Comparison of ENCODE assay signal across 7 cellular contexts in the genomic region with DNA sequence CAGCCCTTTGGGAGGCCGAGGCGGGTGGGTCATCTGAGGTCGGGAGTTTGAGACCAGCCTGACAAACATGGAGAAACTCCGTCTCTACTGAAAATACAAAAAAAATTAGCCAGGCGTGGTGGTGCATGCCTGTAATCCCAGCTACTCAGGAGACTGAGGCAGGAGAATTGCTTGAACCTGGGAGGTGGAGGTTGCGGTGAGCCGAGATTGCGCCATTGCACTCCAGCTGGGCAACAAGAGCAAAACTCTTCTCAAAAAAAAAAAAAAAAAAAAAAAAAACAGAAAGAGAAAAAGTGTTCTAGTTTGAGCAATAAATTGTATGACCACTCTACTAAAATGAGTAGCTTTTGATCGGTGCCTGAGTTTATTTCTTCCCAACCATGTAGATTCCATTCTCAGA. TPM values are rescaled to one million over a fixed set of nuclear protein-coding genes. Genes with fewer than 3 reads are reported as not detected.
DNase-seq lines count a peak whose midpoint lies in the region; ATAC-seq, FAIRE-seq and TF ChIP-seq lines count a peak whose summit lies in the region.
"Not testable (repeated sequence)": the region's sequence is repeated elsewhere in the genome, so short reads cannot be mapped to it uniquely, and the experiment has no call there.
"Had no signal": no experiment of that assay in that cellular context is flagged by ENCODE, and none has a peak within 500 bp of the region (broad histone marks: within the 10 kb centered on the region; RNA-seq: fewer than 3 reads in every experiment).

No MANE protein-coding gene starts in this region.

- H3K79me2 ChIP-seq in K562 (ENCODE audit: control insufficient read depth, insufficient read depth, low read length); osteoblast (ENCODE audit: insufficient read depth, low read length): not testable (repeated sequence)

- not testable (repeated sequence) for H3K4me2 ChIP-seq in K562 (ENCODE audit: insufficient read depth, low read length); osteoblast (ENCODE audit: insufficient read depth, low read length)

- intact Hi-C loops in K562 (cut with micrococcal nuclease) = not testable (repeated sequence)

- H3K36me3 ChIP-seq in K562 (ENCODE audit: control insufficient read depth, insufficient read depth, low read length); osteoblast (ENCODE audit: insufficient read depth, low read length): not testable (repeated sequence)

- FAIRE-seq in K562 (lab: Jason Lieb, UNC) = not testable (repeated sequence)

- H2AFZ ChIP-seq in K562 (ENCODE audit: low read depth, low read length); osteoblast (ENCODE audit: low read length): not testable (repeated sequence)

- 38% methylated on average over 7 of the region's 9 CpGs for WGBS in K562 (ENCODE audit: insufficient coverage, low coverage, missing lambda C conversion rate)

- H3K4me1 ChIP-seq in K562 (replicated peaks in 1 of 2; ENCODE audit: control insufficient read depth in 2 of 2, insufficient read depth in 2 of 2, low read length in 2 of 2) = peaks cover 5 to 13% of the 10 kb centered on the region in 2 experiments; a peak in 3 of 5 replicates
- not testable (repeated sequence) for H3K4me1 ChIP-seq in osteoblast (ENCODE audit: insufficient read depth, low read length)

- not testable (repeated sequence) for H3K27me3 ChIP-seq in K562 (ENCODE audit: control insufficient read depth in 2 of 2, insufficient read depth in 2 of 2, low read length in 2 of 2)
- H3K27me3 ChIP-seq in osteoblast (ENCODE audit: insufficient read depth, low read length) = peaks cover 35% of the 10 kb centered on the region

- POLR2A ChIA-PET in K562 (lab: Yijun Ruan, JAX) = interaction anchor here (0.7 to 1.0 kb wide), 2 partner anchors 14 to 1159 kb away, joined by 3 read pairs; no protein-coding TSS in a partner anchor

- not testable (repeated sequence) for BruUV-seq in K562 (replicated peaks; lab: Mats Ljungman, UMichigan)

- not testable (repeated sequence) for H4K20me1 ChIP-seq in K562 (replicated peaks; ENCODE audit: control insufficient read depth, insufficient read depth, low read length); osteoblast (ENCODE audit: insufficient read depth, low read length)

- not testable (repeated sequence) for H3K9ac ChIP-seq in K562 (ENCODE audit: insufficient read depth in 1 of 2, low read depth in 2 of 2, low read length in 2 of 2)

- H3K9me3 ChIP-seq in K562 (replicated peaks; ENCODE audit: control insufficient read depth, insufficient read depth, low read depth, low read length); osteoblast (ENCODE audit: low read depth, low read length): not testable (repeated sequence)

- TF ChIP-seq CTCF in K562 (IDR thresholded peaks at IDR 0.05 in 2 of 3, conservative IDR thresholded peaks at IDR 0.05 in 1 of 3; ENCODE audit: insufficient read depth in 2 of 3, low read depth in 1 of 3, low read length in 3 of 3); osteoblast (IDR thresholded peaks at IDR 0.05; ENCODE audit: extremely low read depth, low read depth, low read length): not testable (repeated sequence)

- not testable (repeated sequence) for TF ChIP-seq POLR2A in K562 (conservative IDR thresholded peaks at IDR 0.05)

- not testable (repeated sequence) for H3K4me3 ChIP-seq in K562; osteoblast (ENCODE audit: insufficient read depth, low read length)

- in situ Hi-C loops in K562 (cut with MboI) = not testable (repeated sequence)

- ATAC-seq in K562 = not testable (repeated sequence)

- not testable (repeated sequence) for H3K9me1 ChIP-seq in K562 (ENCODE audit: control insufficient read depth, insufficient read depth, low read length)

- TF ChIP-seq RAD21 in K562 (CRISPR knock-in tag; conservative IDR thresholded peaks at IDR 0.05 in 1 of 2, IDR thresholded peaks at IDR 0.05 in 1 of 2) = not testable (repeated sequence)

- CTCF ChIA-PET in K562 (lab: Yijun Ruan, JAX; ENCODE audit: low intra/inter-chr PET ratio) = not testable (repeated sequence)

- DNase-seq in NOMO-1 treated with DMSO at 0.1 percent for 48 hours (lab: John Stamatoyannopoulos, UW; ENCODE audit: unreplicated experiment) (peak; percentile 5), NOMO-1 treated with dmso at 0.1 percent for 144 hours (lab: John Stamatoyannopoulos, UW; ENCODE audit: unreplicated experiment) (peak; percentile 7), osteoblast (ENCODE audit: insufficient read length, low spot score, missing footprints) (peak; percentile 10)
- DNase-seq in K562 (ENCODE audit: extremely low read depth in 1 of 4, low spot score in 3 of 4) = not testable (repeated sequence)

- not testable (repeated sequence) for H3K27ac ChIP-seq in K562 (ENCODE audit: extremely low read depth, low read depth, low read length); osteoblast (ENCODE audit: low read depth, low read length)

- not testable (repeated sequence) for TF ChIP-seq EP300 in K562 (IDR thresholded peaks at IDR 0.05; ENCODE audit: low read length)

RNA-seq across cellular contexts. Expression of a gene that starts 19.1 kb away (rescaled TPM):
- 95.0 and 159 TPM in 2 replicates for total RNA-seq in K562 (2011; cell fraction: chromatin; rRNA removed; ENCODE audit: low replicate concordance)
- total RNA-seq in K562 (2011; cell fraction: nucleolus; rRNA removed) = 139 and 149 TPM in 2 replicates
- total RNA-seq in K562 (2011; cell fraction: nucleoplasm; rRNA removed) = 123 and 126 TPM in 2 replicates
- 42.8 and 48.3 TPM in 2 replicates for total RNA-seq in K562 (2014; rRNA removed)
- total RNA-seq in K562 (2014; rRNA removed; fragmentation: Illumina TruSeq; extraction: Trizol) = 34.4 and 34.6 TPM in 2 replicates
- total RNA-seq in K562 (2015; rRNA removed; fragmentation: Illumina TruSeq; extraction: Trizol) = 32.2 and 32.3 TPM in 2 replicates
- total RNA-seq in K562 (2021) = 38.8 and 41.1 TPM in 2 replicates
- 29.0 and 35.8 TPM in 2 replicates for polyA plus RNA-seq in K562 (2011; rRNA removed)
- polyA plus RNA-seq in K562 (2011; cell fraction: cytosol; rRNA removed) = 22.3 and 33.8 TPM in 2 replicates
- polyA plus RNA-seq in K562 (2011; cell fraction: nucleus; rRNA removed) = 90.4 and 107 TPM in 2 replicates
- polyA plus RNA-seq in K562 (2012) = 41.2 and 48.6 TPM in 2 replicates
- polyA plus RNA-seq in K562 (2014; fragmentation: Illumina TruSeq; extraction: Trizol) = 46.6 and 48.6 TPM in 2 replicates
- polyA plus RNA-seq in K562 (2014; fragmentation: Nextera tagmentation; extraction: Ambion mirVana) = 10 to 100 TPM; 10.6 to 14.3 TPM
- 30.6 and 47.9 TPM in 2 replicates for polyA plus RNA-seq in K562 (2014; rRNA removed)
- polyA minus RNA-seq in K562 (2011; rRNA and poly(A)+ RNA removed) = 24.2 and 35.7 TPM in 2 replicates
- polyA minus RNA-seq in K562 (2011; cell fraction: cytosol; rRNA and poly(A)+ RNA removed) = 9.0 and 16.4 TPM in 2 replicates
- 38.1 and 46.9 TPM in 2 replicates for polyA minus RNA-seq in K562 (2011; cell fraction: nucleus; rRNA and poly(A)+ RNA removed)
- total RNA-seq in osteoblast = 49.2 and 60.8 TPM in 2 replicates

RNA-seq across cellular contexts. Expression of a gene that starts 21.1 kb away (rescaled TPM):
- total RNA-seq in K562 (2011; cell fraction: chromatin; rRNA removed; ENCODE audit: low replicate concordance) = 131 and 149 TPM in 2 replicates
- total RNA-seq in K562 (2011; cell fraction: nucleolus; rRNA removed) = 80.0 and 91.2 TPM in 2 replicates
- 117 and 162 TPM in 2 replicates for total RNA-seq in K562 (2011; cell fraction: nucleoplasm; rRNA removed)
- total RNA-seq in K562 (2014; rRNA removed) = 119 and 136 TPM in 2 replicates
- 127 and 136 TPM in 2 replicates for total RNA-seq in K562 (2014; rRNA removed; fragmentation: Illumina TruSeq; extraction: Trizol)
- 114 TPM in 2 replicates for total RNA-seq in K562 (2015; rRNA removed; fragmentation: Illumina TruSeq; extraction: Trizol)
- 124 and 143 TPM in 2 replicates for total RNA-seq in K562 (2021)
- 166 and 180 TPM in 2 replicates for polyA plus RNA-seq in K562 (2011; rRNA removed)
- polyA plus RNA-seq in K562 (2011; cell fraction: cytosol; rRNA removed) = 195 and 277 TPM in 2 replicates
- polyA plus RNA-seq in K562 (2011; cell fraction: nucleus; rRNA removed) = 226 and 265 TPM in 2 replicates
- polyA plus RNA-seq in K562 (2012) = 81.2 and 82.1 TPM in 2 replicates
- polyA plus RNA-seq in K562 (2014; fragmentation: Illumina TruSeq; extraction: Trizol) = 144 and 190 TPM in 2 replicates
- polyA plus RNA-seq in K562 (2014; fragmentation: Nextera tagmentation; extraction: Ambion mirVana) = 10 to 100 TPM; 23.4 to 31.8 TPM
- polyA plus RNA-seq in K562 (2014; rRNA removed) = 124 and 139 TPM in 2 replicates
- 195 and 208 TPM in 2 replicates for polyA minus RNA-seq in K562 (2011; rRNA and poly(A)+ RNA removed)
- polyA minus RNA-seq in K562 (2011; cell fraction: cytosol; rRNA and poly(A)+ RNA removed) = 63.5 and 86.2 TPM in 2 replicates
- polyA minus RNA-seq in K562 (2011; cell fraction: nucleus; rRNA and poly(A)+ RNA removed) = 54.9 and 85.7 TPM in 2 replicates
- total RNA-seq in osteoblast = 116 and 118 TPM in 2 replicates

RNA-seq across cellular contexts. Expression of a gene that starts 28.0 kb away (rescaled TPM):
- 104 TPM in 2 replicates for total RNA-seq in K562 (2011; cell fraction: chromatin; rRNA removed; ENCODE audit: low replicate concordance)
- 116 and 121 TPM in 2 replicates for total RNA-seq in K562 (2011; cell fraction: nucleolus; rRNA removed)
- total RNA-seq in K562 (2011; cell fraction: nucleoplasm; rRNA removed) = 166 and 246 TPM in 2 replicates
- total RNA-seq in K562 (2014; rRNA removed) (100 and 120 TPM in 2 replicates), K562 (2014; rRNA removed; fragmentation: Illumina TruSeq; extraction: Trizol) (110 and 117 TPM in 2 replicates), K562 (2015; rRNA removed; fragmentation: Illumina TruSeq; extraction: Trizol) (93.3 and 101 TPM in 2 replicates), K562 (2021) (95.2 and 96.1 TPM in 2 replicates), osteoblast (91.9 and 104 TPM in 2 replicates)
- polyA plus RNA-seq in K562 (2011; rRNA removed) (217 and 228 TPM in 2 replicates), K562 (2014; fragmentation: Illumina TruSeq; extraction: Trizol) (137 and 172 TPM in 2 replicates), K562 (2014; fragmentation: Nextera tagmentation; extraction: Ambion mirVana) (10 to 100 TPM; 29.0 to 33.4 TPM), K562 (2014; rRNA removed) (92.6 and 126 TPM in 2 replicates)
- 160 and 243 TPM in 2 replicates for polyA plus RNA-seq in K562 (2011; cell fraction: cytosol; rRNA removed)
- polyA plus RNA-seq in K562 (2011; cell fraction: nucleus; rRNA removed) = 97.3 and 132 TPM in 2 replicates
- 71.4 and 117 TPM in 2 replicates for polyA plus RNA-seq in K562 (2012)
- 245 and 292 TPM in 2 replicates for polyA minus RNA-seq in K562 (2011; rRNA and poly(A)+ RNA removed)
- 94.3 and 109 TPM in 2 replicates for polyA minus RNA-seq in K562 (2011; cell fraction: cytosol; rRNA and poly(A)+ RNA removed)
- polyA minus RNA-seq in K562 (2011; cell fraction: nucleus; rRNA and poly(A)+ RNA removed) = 22.8 and 40.0 TPM in 2 replicates

RNA-seq across cellular contexts. Expression of a gene that starts 40.2 kb away (rescaled TPM):
- 88.7 and 176 TPM in 2 replicates for total RNA-seq in K562 (2011; cell fraction: chromatin; rRNA removed; ENCODE audit: low replicate concordance)
- 60.7 and 63.9 TPM in 2 replicates for total RNA-seq in K562 (2011; cell fraction: nucleolus; rRNA removed)
- total RNA-seq in K562 (2011; cell fraction: nucleoplasm; rRNA removed) = 62.3 and 64.9 TPM in 2 replicates
- total RNA-seq in K562 (2014; rRNA removed) = 0.94 and 1.00 TPM in 2 replicates
- 0.22 and 0.36 TPM in 2 replicates for total RNA-seq in K562 (2014; rRNA removed; fragmentation: Illumina TruSeq; extraction: Trizol)
- total RNA-seq in K562 (2015; rRNA removed; fragmentation: Illumina TruSeq; extraction: Trizol) = 0.43 and 0.60 TPM in 2 replicates
- total RNA-seq in K562 (2021) = 1.9 and 2.0 TPM in 2 replicates
- polyA plus RNA-seq in K562 (2011; rRNA removed) = 12.0 and 15.5 TPM in 2 replicates
- polyA plus RNA-seq in K562 (2011; cell fraction: cytosol; rRNA removed) = 4.9 and 6.3 TPM in 2 replicates
- polyA plus RNA-seq in K562 (2011; cell fraction: nucleus; rRNA removed) = 133 and 139 TPM in 2 replicates
- polyA plus RNA-seq in K562 (2012) = 3.8 and 4.7 TPM in 2 replicates
- 0.69 and 0.70 TPM in 2 replicates for polyA plus RNA-seq in K562 (2014; fragmentation: Illumina TruSeq; extraction: Trizol)
- polyA plus RNA-seq in K562 (2014; fragmentation: Nextera tagmentation; extraction: Ambion mirVana) = under 1 TPM; 0.07 to 0.08 TPM
- polyA plus RNA-seq in K562 (2014; rRNA removed) = 1.2 and 5.3 TPM in 2 replicates
- polyA minus RNA-seq in K562 (2011; rRNA and poly(A)+ RNA removed) = 5.5 and 9.7 TPM in 2 replicates
- 5.2 and 6.8 TPM in 2 replicates for polyA minus RNA-seq in K562 (2011; cell fraction: cytosol; rRNA and poly(A)+ RNA removed)
- 32.0 and 45.5 TPM in 2 replicates for polyA minus RNA-seq in K562 (2011; cell fraction: nucleus; rRNA and poly(A)+ RNA removed)
- total RNA-seq in osteoblast = 8.0 and 10.9 TPM in 2 replicates
- polyA plus RNA-seq: CD4-positive, alpha-beta memory T cell; CD4-positive, CD25-positive, alpha-beta regulatory T cell; CD8-positive, alpha-beta memory T cell had no signal

RNA-seq across cellular contexts. Expression of a gene that starts 59.1 kb away (rescaled TPM):
- 42.0 and 56.8 TPM in 2 replicates for total RNA-seq in K562 (2011; cell fraction: chromatin; rRNA removed; ENCODE audit: low replicate concordance)
- 12.5 and 16.1 TPM in 2 replicates for total RNA-seq in K562 (2011; cell fraction: nucleolus; rRNA removed)
- total RNA-seq in K562 (2011; cell fraction: nucleoplasm; rRNA removed) = 21.0 and 23.8 TPM in 2 replicates
- total RNA-seq in K562 (2014; rRNA removed) = 30.7 and 31.5 TPM in 2 replicates
- 40.6 and 43.4 TPM in 2 replicates for total RNA-seq in K562 (2014; rRNA removed; fragmentation: Illumina TruSeq; extraction: Trizol)
- 34.7 and 35.0 TPM in 2 replicates for total RNA-seq in K562 (2015; rRNA removed; fragmentation: Illumina TruSeq; extraction: Trizol)
- total RNA-seq in K562 (2021) = 32.0 and 35.2 TPM in 2 replicates
- 66.8 and 85.1 TPM in 2 replicates for polyA plus RNA-seq in K562 (2011; rRNA removed)
- polyA plus RNA-seq in K562 (2011; cell fraction: cytosol; rRNA removed) = 32.4 and 50.9 TPM in 2 replicates
- 48.0 and 65.3 TPM in 2 replicates for polyA plus RNA-seq in K562 (2011; cell fraction: nucleus; rRNA removed)
- polyA plus RNA-seq in K562 (2012) = 24.1 and 26.7 TPM in 2 replicates
- 37.4 and 40.4 TPM in 2 replicates for polyA plus RNA-seq in K562 (2014; fragmentation: Illumina TruSeq; extraction: Trizol)
- 10 to 100 TPM; 23.1 to 25.7 TPM for polyA plus RNA-seq in K562 (2014; fragmentation: Nextera tagmentation; extraction: Ambion mirVana)
- 32.0 and 33.4 TPM in 2 replicates for polyA plus RNA-seq in K562 (2014; rRNA removed)
- 102 and 119 TPM in 2 replicates for polyA minus RNA-seq in K562 (2011; rRNA and poly(A)+ RNA removed)
- 23.5 and 28.2 TPM in 2 replicates for polyA minus RNA-seq in K562 (2011; cell fraction: cytosol; rRNA and poly(A)+ RNA removed)
- polyA minus RNA-seq in K562 (2011; cell fraction: nucleus; rRNA and poly(A)+ RNA removed) = 15.8 and 27.0 TPM in 2 replicates
- total RNA-seq in osteoblast = 23.2 and 28.0 TPM in 2 replicates
